ENCODE assay signal across 9 cellular contexts in genomic region chr6:87029711-87030314, GRCh38.
A peak's percentile ranks its signal among the peaks of the same experiment; 100 is the strongest.
DNase-seq lines count a peak whose midpoint lies in the region; ATAC-seq and TF ChIP-seq lines count a peak whose summit lies in the region.
"Had no signal": no experiment of that assay in that cellular context is flagged by ENCODE, and none has a peak within 500 bp of the region (broad histone marks: within the 10 kb centered on the region; RNA-seq: fewer than 3 reads in every experiment).

No MANE protein-coding gene starts in this region.

- H3K4me3 ChIP-seq in mesendoderm (ENCODE audit: low read length) = no peak overlapping the region

- H3K56ac ChIP-seq in mesendoderm (ENCODE audit: low read length) = no peak overlapping the region

- H3K23ac ChIP-seq in mesendoderm (ENCODE audit: low read length) = no peak overlapping the region

- H3K79me2 ChIP-seq in mesendoderm (ENCODE audit: control insufficient read depth, insufficient read depth, low read length) = no peaks in the 10 kb centered on the region

- peaks cover 18% of the 10 kb centered on the region for H3K27me3 Mint-ChIP-seq in activated CD8-positive, alpha-beta memory T cell treated with anti-CD3 and anti-CD28 coated beads, Interleukin-2, amount 10 ng/mL, durations not matched to agents 7 days and 5 days
- H3K27me3 Mint-ChIP-seq: dendritic cell treated with granulocyte-macrophage colony-stimulating factor and Interleukin-4, amounts not matched to agents 40 ng/mL and 50 ng/mL, for 4 days had no signal

- H3K4ac ChIP-seq in mesendoderm (ENCODE audit: low read depth, low read length) = no peak overlapping the region

- CTCF ChIA-PET in activated CD8-positive, alpha-beta memory T cell treated with anti-CD3 and anti-CD28 coated beads, Interleukin-2, amount 10 ng/mL, durations not matched to agents 7 days and 5 days (lab: Charles Lee) = no interaction called here

- no peaks in the 10 kb centered on the region for H3K27me3 ChIP-seq in mesendoderm (ENCODE audit: insufficient read depth, low read length, poor library complexity)

- no peak overlapping the region for H4K5ac ChIP-seq in mesendoderm (ENCODE audit: low read length)

- no peaks in the 10 kb centered on the region for H3K36me3 Mint-ChIP-seq in activated CD8-positive, alpha-beta memory T cell treated with anti-CD3 and anti-CD28 coated beads, Interleukin-2, amount 10 ng/mL, durations not matched to agents 7 days and 5 days

- no peak overlapping the region for H3K18ac ChIP-seq in mesendoderm (ENCODE audit: low read length)

- DNase-seq in ACHN (peak; percentile 31), NCI-H2171 (lab: John Stamatoyannopoulos, UW) (peak; percentile 39), T47D (ENCODE audit: low read depth in 1 of 2, low spot score in 1 of 2) (peak; percentile 7 to 51), mesendoderm (peak; percentile 15), middle frontal gyrus (ENCODE audit: extremely low spot score, low spot score) (no peak)
- no peak for DNase-seq in activated CD8-positive, alpha-beta memory T cell treated with anti-CD3 and anti-CD28 coated beads, Interleukin-2, amount 10 ng/mL, durations not matched to agents 7 days and 5 days

- no peaks in the 10 kb centered on the region for H3K79me1 ChIP-seq in mesendoderm (ENCODE audit: low read length)

- in situ Hi-C loops in ACHN (cut with HindIII; ENCODE audit: low pct_ligation_motif_present, low pct_unique_long_range_greater_than_20kb, low sequenced_read_pairs) (no loop called here), T47D (cut with HindIII; ENCODE audit: low pct_unique_long_range_greater_than_20kb, low sequenced_read_pairs) (no loop called here)

- H2BK5ac ChIP-seq in mesendoderm (ENCODE audit: low read length) = no peak overlapping the region

- H3K27ac Mint-ChIP-seq in activated CD8-positive, alpha-beta memory T cell treated with anti-CD3 and anti-CD28 coated beads, Interleukin-2, amount 10 ng/mL, durations not matched to agents 7 days and 5 days = no peak overlapping the region
- H3K27ac Mint-ChIP-seq: dendritic cell treated with granulocyte-macrophage colony-stimulating factor and Interleukin-4, amounts not matched to agents 40 ng/mL and 50 ng/mL, for 4 days had no signal

- no peak overlapping the region for H4K8ac ChIP-seq in mesendoderm (ENCODE audit: low read depth, low read length)

- H3K4me3 Mint-ChIP-seq in activated CD8-positive, alpha-beta memory T cell treated with anti-CD3 and anti-CD28 coated beads, Interleukin-2, amount 10 ng/mL, durations not matched to agents 7 days and 5 days = no peak overlapping the region
- H3K4me3 Mint-ChIP-seq: dendritic cell treated with granulocyte-macrophage colony-stimulating factor and Interleukin-4, amounts not matched to agents 40 ng/mL and 50 ng/mL, for 4 days had no signal

- no peaks in the 10 kb centered on the region for H3K9me3 Mint-ChIP-seq in activated CD8-positive, alpha-beta memory T cell treated with anti-CD3 and anti-CD28 coated beads, Interleukin-2, amount 10 ng/mL, durations not matched to agents 7 days and 5 days (ENCODE audit: low read depth)

- H2BK120ac ChIP-seq in mesendoderm (ENCODE audit: low read depth, low read length) = no peak overlapping the region

- no peaks in the 10 kb centered on the region for H3K4me1 ChIP-seq in mesendoderm (ENCODE audit: control insufficient read depth, low read depth, low read length)

- H3K4me2 ChIP-seq in mesendoderm (ENCODE audit: low read length) = no peak overlapping the region

- peak; percentile 40; the same call in 1 of the 2 replicates for TF ChIP-seq CTCF in GM12874 (IDR thresholded peaks at IDR 0.05; ENCODE audit: insufficient read depth, low read depth, low read length)

- H3K27ac ChIP-seq in mesendoderm (ENCODE audit: low read depth, low read length) = no peak overlapping the region

- no peak overlapping the region for H2BK15ac ChIP-seq in mesendoderm (replicated peaks; ENCODE audit: low read depth)

- no peaks in the 10 kb centered on the region for H3K4me1 Mint-ChIP-seq in activated CD8-positive, alpha-beta memory T cell treated with anti-CD3 and anti-CD28 coated beads, Interleukin-2, amount 10 ng/mL, durations not matched to agents 7 days and 5 days

- H3K36me3 ChIP-seq in mesendoderm (ENCODE audit: control insufficient read depth, insufficient read depth, low read length) = no peaks in the 10 kb centered on the region

- WGBS in mesendoderm (ENCODE audit: extremely low coverage, insufficient coverage, low lambda C conversion rate) = no CpG with 5 or more reads among the region's 3 CpGs

- H3K9ac ChIP-seq in mesendoderm (ENCODE audit: low read length) = no peak overlapping the region

- no peak overlapping the region for H2AK5ac ChIP-seq in mesendoderm (ENCODE audit: low read length)

- no peak for ATAC-seq in activated CD8-positive, alpha-beta memory T cell treated with anti-CD3 and anti-CD28 coated beads, Interleukin-2, amount 10 ng/mL, durations not matched to agents 7 days and 5 days
- no peak for ATAC-seq in GM18519 (IDR thresholded peaks at IDR 0.05; ENCODE audit: low FRiP score, unreplicated experiment)

Comparison
In these comparisons a context has a peak if more than half of its experiments do, and no peak if none do; other contexts are left out.
1. DNase-seq: peak in ACHN (single experiment), NCI-H2171 (single experiment), T47D (2 of 2) and mesendoderm (single experiment); none in middle frontal gyrus (single experiment) and activated CD8-positive, alpha-beta memory T cell treated with anti-CD3 and anti-CD28 coated beads, Interleukin-2, amount 10 ng/mL, durations not matched to agents 7 days and 5 days (single experiment).